18 cellular contexts compared by ENCODE assay signal in genomic region chr17:60174035-60174434, GRCh38. TPM values are rescaled to one million over a fixed set of nuclear protein-coding genes. Genes with fewer than 3 reads are reported as not detected.
DNase-seq lines count a peak whose midpoint lies in the region; ATAC-seq and TF ChIP-seq lines count a peak whose summit lies in the region.
"Had no signal": no experiment of that assay in that cellular context is flagged by ENCODE, and none has a peak within 500 bp of the region (broad histone marks: within the 10 kb centered on the region; RNA-seq: fewer than 3 reads in every experiment).

No MANE protein-coding gene starts in this region.

- POLR2A ChIA-PET in CD4-positive, alpha-beta T cell (lab: Charles Lee): no interaction called here
- POLR2A ChIA-PET in CD8-positive, alpha-beta T cell (lab: Charles Lee): no interaction called here

- H3K36me3 ChIP-seq in CD8-positive, alpha-beta T cell (ENCODE audit: insufficient read depth, low read length): no peaks in the 10 kb centered on the region
- H3K36me3 ChIP-seq in colonic mucosa (no peaks in the 10 kb centered on the region), right lobe of liver (peaks cover 0 to 10% (median under 1%) of the 10 kb centered on the region in 4 donors), lower lobe of right lung (peaks cover 18% of the 10 kb centered on the region)

- H3K27me3 Mint-ChIP-seq in CD4-positive, alpha-beta T cell: no peaks in the 10 kb centered on the region
- no peaks in the 10 kb centered on the region for H3K27me3 Mint-ChIP-seq in CD8-positive, alpha-beta T cell (ENCODE audit: low read depth)
- H3K27me3 Mint-ChIP-seq in T-helper 2 cell treated with Interferon-gamma antibody and Interleukin-4, amounts not matched to agents 5 μg/mL and 100 μg/mL, for 36 hours (ENCODE audit: low read depth): no peaks in the 10 kb centered on the region

- WGBS in right lobe of liver (ENCODE audit: insufficient coverage, low coverage, low lambda C conversion rate, missing lambda C conversion rate): 43% methylated on average over 3 of the region's 3 CpGs

- H3K27ac ChIP-seq in CD4-positive, alpha-beta T cell (ENCODE audit: low read depth, low read length): no peak overlapping the region
- no peak overlapping the region for H3K27ac ChIP-seq in CD8-positive, alpha-beta T cell (ENCODE audit: low read depth, low read length)
- peak overlapping the region; percentile 27 for H3K27ac ChIP-seq in colonic mucosa
- peak overlapping the region in 1 of 3 donors; percentile 32 for H3K27ac ChIP-seq in right lobe of liver
- H3K27ac ChIP-seq in lower lobe of right lung: no peak overlapping the region

- TF ChIP-seq POLR2A in right lobe of liver (IDR thresholded peaks at IDR 0.05): no peak

- no peak overlapping the region for H3K4me3 Mint-ChIP-seq in CD4-positive, alpha-beta T cell
- no peak overlapping the region for H3K4me3 Mint-ChIP-seq in CD8-positive, alpha-beta T cell
- H3K4me3 Mint-ChIP-seq in T-helper 2 cell treated with Interferon-gamma antibody and Interleukin-4, amounts not matched to agents 5 μg/mL and 100 μg/mL, for 36 hours: no peak overlapping the region

- intact Hi-C loops in CD4-positive, alpha-beta T cell (cut with DNase I, micrococcal nuclease): no loop called here
- intact Hi-C loops in CD8-positive, alpha-beta T cell (cut with DNase I, micrococcal nuclease): no loop called here
- intact Hi-C loops in colonic mucosa (cut with DNase I): no loop called here
- intact Hi-C loops in right lobe of liver (cut with DNase I): no loop called here
- intact Hi-C loops in lower lobe of right lung (cut with DNase I): no loop called here

- no peak overlapping the region for H3K9ac ChIP-seq in colonic mucosa (ENCODE audit: low read depth in 2 of 2, low read length in 2 of 2)
- H3K9ac ChIP-seq: SK-N-SH had no signal

- H3K4me1 ChIP-seq in CD8-positive, alpha-beta T cell (ENCODE audit: insufficient read depth, low read length): peaks cover 12% of the 10 kb centered on the region
- peaks cover 18% of the 10 kb centered on the region for H3K4me1 ChIP-seq in colonic mucosa
- H3K4me1 ChIP-seq in right lobe of liver: peaks cover 0 to 37% (median 0%) of the 10 kb centered on the region in 4 donors
- peaks cover 30% of the 10 kb centered on the region for H3K4me1 ChIP-seq in lower lobe of right lung

- CTCF ChIA-PET in CD4-positive, alpha-beta T cell (lab: Charles Lee): no interaction called here
- CTCF ChIA-PET in CD8-positive, alpha-beta T cell (lab: Charles Lee): no interaction called here

- ATAC-seq in CD4-positive, alpha-beta T cell (ENCODE audit: poor library complexity): no peak
- ATAC-seq in CD8-positive, alpha-beta T cell: no peak
- ATAC-seq in right lobe of liver (peak; percentile 48 to 80 (median 64)), lower lobe of right lung (no peak)

- H3K9me3 ChIP-seq in CD4-positive, alpha-beta T cell (ENCODE audit: control insufficient read depth, low read length): no peaks in the 10 kb centered on the region
- no peaks in the 10 kb centered on the region for H3K9me3 ChIP-seq in CD8-positive, alpha-beta T cell (ENCODE audit: low read length)
- H3K9me3 ChIP-seq in colonic mucosa: no peaks in the 10 kb centered on the region
- H3K9me3 ChIP-seq in right lobe of liver: no peaks in the 10 kb centered on the region
- no peaks in the 10 kb centered on the region for H3K9me3 ChIP-seq in lower lobe of right lung
- H3K9me3 ChIP-seq: SK-N-SH had no signal

- peaks cover 12% of the 10 kb centered on the region for H3K36me3 Mint-ChIP-seq in CD4-positive, alpha-beta T cell (ENCODE audit: low read depth)
- H3K36me3 Mint-ChIP-seq in CD8-positive, alpha-beta T cell: peaks cover 15% of the 10 kb centered on the region
- peaks cover 5% of the 10 kb centered on the region for H3K36me3 Mint-ChIP-seq in T-helper 2 cell treated with Interferon-gamma antibody and Interleukin-4, amounts not matched to agents 5 μg/mL and 100 μg/mL, for 36 hours (ENCODE audit: low read depth)

- H3K4me1 Mint-ChIP-seq in CD4-positive, alpha-beta T cell (ENCODE audit: low read depth): peaks cover 13% of the 10 kb centered on the region
- peaks cover 9% of the 10 kb centered on the region for H3K4me1 Mint-ChIP-seq in CD8-positive, alpha-beta T cell (ENCODE audit: low read depth)
- H3K4me1 Mint-ChIP-seq in T-helper 2 cell treated with Interferon-gamma antibody and Interleukin-4, amounts not matched to agents 5 μg/mL and 100 μg/mL, for 36 hours (ENCODE audit: low read depth): peaks cover 8% of the 10 kb centered on the region

- DNase-seq in CD4-positive, alpha-beta T cell: no peak
- DNase-seq in CD8-positive, alpha-beta T cell: no peak
- DNase-seq in colonic mucosa (no peak), right lobe of liver (no peak), lower lobe of right lung (no peak), D341Med (ENCODE audit: low spot score) (no peak), NOMO-1 treated with dmso at 0.1 percent for 144 hours (lab: John Stamatoyannopoulos, UW; ENCODE audit: unreplicated experiment) (no peak)
- DNase-seq in T-helper 2 cell treated with Interferon-gamma antibody and Interleukin-4, amounts not matched to agents 5 μg/mL and 100 μg/mL, for 36 hours (ENCODE audit: low spot score): no peak
- DNase-seq: C1 segment of cervical spinal cord, NCI-H1092 treated with DMSO at 0.1 percent for 48 hours, NCI-H187 treated with DMSO at 0.1 percent for 48 hours, NCI-H2107, NCI-H446 treated with DMSO at 0.1 percent for 48 hours, NCI-H526 treated with DMSO at 0.1 percent for 48 hours, SK-N-SH had no signal

- no peak overlapping the region for H3K4me3 ChIP-seq in CD8-positive, alpha-beta T cell (ENCODE audit: low read depth, low read length)
- no peak overlapping the region for H3K4me3 ChIP-seq in colonic mucosa
- no peak overlapping the region for H3K4me3 ChIP-seq in right lobe of liver
- no peak overlapping the region for H3K4me3 ChIP-seq in lower lobe of right lung

- no peaks in the 10 kb centered on the region for H3K27me3 ChIP-seq in CD4-positive, alpha-beta T cell (ENCODE audit: control insufficient read depth, insufficient read depth, low read length)
- H3K27me3 ChIP-seq in CD8-positive, alpha-beta T cell (ENCODE audit: insufficient read depth, low read length): no peaks in the 10 kb centered on the region
- no peaks in the 10 kb centered on the region for H3K27me3 ChIP-seq in colonic mucosa
- H3K27me3 ChIP-seq in right lobe of liver: no peaks in the 10 kb centered on the region
- no peaks in the 10 kb centered on the region for H3K27me3 ChIP-seq in lower lobe of right lung (ENCODE audit: low read depth)

- peak overlapping the region; percentile 32 for H3K27ac Mint-ChIP-seq in CD4-positive, alpha-beta T cell
- peak overlapping the region; percentile 24 for H3K27ac Mint-ChIP-seq in CD8-positive, alpha-beta T cell
- no peak overlapping the region for H3K27ac Mint-ChIP-seq in T-helper 2 cell treated with Interferon-gamma antibody and Interleukin-4, amounts not matched to agents 5 μg/mL and 100 μg/mL, for 36 hours

- TF ChIP-seq CTCF in CD4-positive, alpha-beta T cell (IDR thresholded peaks at IDR 0.05): no peak
- TF ChIP-seq CTCF in CD8-positive, alpha-beta T cell (IDR thresholded peaks at IDR 0.05): no peak
- TF ChIP-seq CTCF in colonic mucosa (IDR thresholded peaks at IDR 0.05) (no peak), right lobe of liver (IDR thresholded peaks at IDR 0.05) (no peak), lower lobe of right lung (IDR thresholded peaks at IDR 0.05) (no peak)

- no peaks in the 10 kb centered on the region for H3K9me3 Mint-ChIP-seq in CD4-positive, alpha-beta T cell
- H3K9me3 Mint-ChIP-seq in CD8-positive, alpha-beta T cell: no peaks in the 10 kb centered on the region
- H3K9me3 Mint-ChIP-seq in T-helper 2 cell treated with Interferon-gamma antibody and Interleukin-4, amounts not matched to agents 5 μg/mL and 100 μg/mL, for 36 hours: no peaks in the 10 kb centered on the region

RNA-seq across cellular contexts. Expression of gene CA4, which starts 24.3 kb away (rescaled TPM):
- total RNA-seq in CD4-positive, alpha-beta T cell: not detected
- not detected for total RNA-seq in CD8-positive, alpha-beta T cell
- total RNA-seq in colonic mucosa: 100 to 1,000 TPM; 111 to 397 TPM
- total RNA-seq in right lobe of liver: under 1 TPM in 3 of 6 experiments, not detected in 3; 0.33 to 0.37 (median 0.35) TPM
- 72.8 TPM for total RNA-seq in lower lobe of right lung
- total RNA-seq: A673, H4, HT-29 had no signal

Comparison
In these comparisons a context has a peak if more than half of its experiments do, and no peak if none do; other contexts are left out.
1. ATAC-seq: peak in right lobe of liver (4 of 4); none in CD4-positive, alpha-beta T cell (single experiment), CD8-positive, alpha-beta T cell (single experiment) and lower lobe of right lung (0 of 2).
2. RNA of gene CA4, which starts 24.3 kb away (total RNA-seq): 111 to 397 TPM in colonic mucosa and 72.8 TPM in lower lobe of right lung (single experiment); 0.33 to 0.37 TPM in right lobe of liver, not detected in CD4-positive, alpha-beta T cell and not detected in CD8-positive, alpha-beta T cell; every median in the first group is over 10 times any median in the second.